ENCODE assay signal across 8 cellular contexts in the genomic region with DNA sequence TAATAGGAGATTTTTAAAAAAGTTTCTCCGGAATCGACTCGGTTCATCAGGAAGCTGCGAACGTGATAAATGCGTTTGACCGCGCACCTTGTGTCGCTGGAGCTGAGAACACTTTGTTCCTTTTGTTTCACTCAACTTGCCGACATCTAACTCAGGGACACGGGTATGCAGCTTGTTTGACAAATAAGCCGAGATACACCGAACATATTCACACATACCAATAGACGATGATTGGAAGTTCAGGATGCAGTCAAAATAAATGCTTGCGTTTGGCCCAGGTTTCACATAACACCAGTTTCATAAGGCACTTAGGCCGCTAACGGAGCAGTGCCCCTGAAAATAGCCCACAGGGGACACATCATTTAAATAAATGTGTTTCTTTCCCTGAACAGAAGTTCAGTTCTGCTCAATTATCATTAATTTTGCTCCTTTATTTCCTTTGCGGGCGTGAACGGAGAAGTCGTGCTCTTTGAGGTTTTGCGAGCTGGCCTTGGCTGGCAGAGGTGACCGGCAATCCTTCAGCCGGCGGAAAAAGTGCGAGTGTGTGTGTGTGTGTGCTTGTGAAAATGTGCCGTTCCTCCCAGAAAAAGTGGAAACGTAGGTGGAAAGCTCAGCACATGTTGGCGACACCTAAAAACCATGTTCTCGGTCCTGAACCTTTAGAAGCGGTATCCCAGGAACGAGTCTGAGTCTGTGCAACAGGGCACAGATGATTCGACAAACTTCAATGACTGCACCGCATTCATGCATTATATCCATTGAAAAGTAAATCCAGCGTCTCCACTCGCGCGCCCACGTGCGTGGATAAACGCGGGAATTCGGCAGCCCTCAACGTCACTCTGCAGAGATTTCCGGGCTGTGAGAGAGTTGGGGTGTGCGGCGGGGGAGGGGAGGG. TPM values are rescaled to one million over a fixed set of nuclear protein-coding genes. Genes with fewer than 3 reads are reported as not detected.
DNase-seq lines count a peak whose midpoint lies in the region; ATAC-seq and TF ChIP-seq lines count a peak whose summit lies in the region.

No MANE protein-coding gene starts in this region.

- peaks cover 69% of the 10 kb centered on the region for H3K27me3 Mint-ChIP-seq in activated T-cell treated with anti-CD3 and anti-CD28 coated beads, Interleukin-2, amount 50 U/mL, for 24 hours
- H3K27me3 Mint-ChIP-seq in activated CD8-positive, alpha-beta T cell treated with anti-CD3 and anti-CD28 coated beads, Interleukin-2, amount 10 ng/mL, durations not matched to agents 7 days and 5 days (ENCODE audit: low read depth): peaks cover 61% of the 10 kb centered on the region

- POLR2A ChIA-PET in activated CD8-positive, alpha-beta T cell treated with anti-CD3 and anti-CD28 coated beads, Interleukin-2, amount 10 ng/mL, durations not matched to agents 7 days and 5 days (lab: Charles Lee): interaction anchor here (0.6 kb wide), 1 partner anchor 104 kb away, joined by 4 read pairs; no protein-coding TSS in a partner anchor

- TF ChIP-seq CTCF in tibial artery (IDR thresholded peaks at IDR 0.05): no peak

- CTCF ChIA-PET in activated CD8-positive, alpha-beta T cell treated with anti-CD3 and anti-CD28 coated beads, Interleukin-2, amount 10 ng/mL, durations not matched to agents 7 days and 5 days (lab: Charles Lee): interaction anchor here (0.7 to 1.3 kb wide), 2 partner anchors 25 to 123 kb away, joined by 3 read pairs; no protein-coding TSS in a partner anchor

- H3K4me3 Mint-ChIP-seq in activated T-cell treated with anti-CD3 and anti-CD28 coated beads, Interleukin-2, amount 50 U/mL, for 24 hours: peak overlapping the region; percentile 73
- peak overlapping the region; percentile 76 for H3K4me3 Mint-ChIP-seq in activated CD8-positive, alpha-beta T cell treated with anti-CD3 and anti-CD28 coated beads, Interleukin-2, amount 10 ng/mL, durations not matched to agents 7 days and 5 days

- no peak overlapping the region for H3K27ac Mint-ChIP-seq in activated T-cell treated with anti-CD3 and anti-CD28 coated beads, Interleukin-2, amount 50 U/mL, for 24 hours
- H3K27ac Mint-ChIP-seq in activated CD8-positive, alpha-beta T cell treated with anti-CD3 and anti-CD28 coated beads, Interleukin-2, amount 10 ng/mL, durations not matched to agents 7 days and 5 days: no peak overlapping the region

- no peaks in the 10 kb centered on the region for H3K9me3 ChIP-seq in tibial artery

- no peak for ATAC-seq in activated CD8-positive, alpha-beta T cell treated with anti-CD3 and anti-CD28 coated beads, Interleukin-2, amount 10 ng/mL, durations not matched to agents 7 days and 5 days
- ATAC-seq in left lobe of liver: peak; percentile 20
- no peak for ATAC-seq in HG02840 (IDR thresholded peaks at IDR 0.05; ENCODE audit: low FRiP score, unreplicated experiment)

- no peaks in the 10 kb centered on the region for H3K9me3 Mint-ChIP-seq in activated T-cell treated with anti-CD3 and anti-CD28 coated beads, Interleukin-2, amount 50 U/mL, for 24 hours
- no peaks in the 10 kb centered on the region for H3K9me3 Mint-ChIP-seq in activated CD8-positive, alpha-beta T cell treated with anti-CD3 and anti-CD28 coated beads, Interleukin-2, amount 10 ng/mL, durations not matched to agents 7 days and 5 days (ENCODE audit: insufficient read depth)

- no peaks in the 10 kb centered on the region for H3K36me3 ChIP-seq in tibial artery

- peak overlapping the region; percentile 54 for H3K4me3 ChIP-seq in tibial artery

- no peak overlapping the region for H3K27ac ChIP-seq in tibial artery

- peaks cover 0 to 38% of the 10 kb centered on the region in 2 donors for H3K27me3 ChIP-seq in tibial artery

- H3K4me1 Mint-ChIP-seq in activated T-cell treated with anti-CD3 and anti-CD28 coated beads, Interleukin-2, amount 50 U/mL, for 24 hours (ENCODE audit: low read depth): peaks cover 29% of the 10 kb centered on the region
- H3K4me1 Mint-ChIP-seq in activated CD8-positive, alpha-beta T cell treated with anti-CD3 and anti-CD28 coated beads, Interleukin-2, amount 10 ng/mL, durations not matched to agents 7 days and 5 days (ENCODE audit: low read depth): peaks cover 25% of the 10 kb centered on the region

- peaks cover 0 to 30% (median 24%) of the 10 kb centered on the region in 4 donors for H3K4me1 ChIP-seq in tibial artery

- H3K36me3 Mint-ChIP-seq in activated T-cell treated with anti-CD3 and anti-CD28 coated beads, Interleukin-2, amount 50 U/mL, for 24 hours (ENCODE audit: low read depth): no peaks in the 10 kb centered on the region
- H3K36me3 Mint-ChIP-seq in activated CD8-positive, alpha-beta T cell treated with anti-CD3 and anti-CD28 coated beads, Interleukin-2, amount 10 ng/mL, durations not matched to agents 7 days and 5 days (ENCODE audit: low read depth): no peaks in the 10 kb centered on the region

- DNase-seq in activated T-cell treated with anti-CD3 and anti-CD28 coated beads, Interleukin-2, amount 50 U/mL, for 24 hours: no peak
- DNase-seq in activated T-cell treated with anti-CD3 and anti-CD28 coated beads for 4 hours: no peak
- DNase-seq in activated CD8-positive, alpha-beta T cell treated with anti-CD3 and anti-CD28 coated beads, Interleukin-2, amount 10 ng/mL, durations not matched to agents 7 days and 5 days: no peak
- no peak for DNase-seq in left lobe of liver (ENCODE audit: low spot score)
- no peak for DNase-seq in tibial artery
- no peak for DNase-seq in NCI-H2227 treated with DMSO at 0.1 percent for 48 hours (lab: John Stamatoyannopoulos, UW)
- DNase-seq in HCEC 1CT: no peak

- intact Hi-C loops in tibial artery (cut with DNase I; ENCODE audit: low total_unique reads): no loop called here

RNA-seq across cellular contexts. Expression of a gene that starts 0.7 kb away (rescaled TPM):
- total RNA-seq in activated CD8-positive, alpha-beta T cell treated with anti-CD3 and anti-CD28 coated beads, Interleukin-2, amount 10 ng/mL, durations not matched to agents 7 days and 5 days: under 1 TPM; 0.50 to 0.76 TPM
- 0.28 TPM for total RNA-seq in left lobe of liver
